ENCODE assay signal across 8 cellular contexts in genomic region chr14:95518045-95518751, GRCh38. TPM values are rescaled to one million over a fixed set of nuclear protein-coding genes. Genes with fewer than 3 reads are reported as not detected.
DNase-seq lines count a peak whose midpoint lies in the region; ATAC-seq and TF ChIP-seq lines count a peak whose summit lies in the region.

No MANE protein-coding gene starts in this region.

- H3K79me2 ChIP-seq in OCI-LY1 (ENCODE audit: insufficient read depth, low read length): no peaks in the 10 kb centered on the region

- TF ChIP-seq CTCF in OCI-LY1 (IDR thresholded peaks at IDR 0.05; ENCODE audit: low read length) (no peak), fibroblast of pulmonary artery (IDR thresholded peaks at IDR 0.05; ENCODE audit: low read length, missing control alignments) (no peak), upper lobe of right lung (IDR thresholded peaks at IDR 0.05) (no peak), foreskin fibroblast (IDR thresholded peaks at IDR 0.05; ENCODE audit: low read depth, low read length) (no peak)

- H3K27me3 ChIP-seq in OCI-LY1 (ENCODE audit: insufficient read depth, low read length) (peaks cover 8% of the 10 kb centered on the region; the same call in 1 of the 2 replicates), upper lobe of right lung (no peaks in the 10 kb centered on the region)

- no peak for ATAC-seq in upper lobe of right lung

- H4K20me1 ChIP-seq in OCI-LY1 (ENCODE audit: insufficient read depth, low read length): no peaks in the 10 kb centered on the region

- no peak for DNase-seq in activated naive CD4-positive, alpha-beta T cell treated with anti-CD3 and anti-CD28 coated beads, Interleukin-2, amount 50 U/mL, for 16 hours
- DNase-seq in fibroblast of pulmonary artery (ENCODE audit: low read depth) (peak; percentile 81), upper lobe of right lung (no peak), NCI-H82 (lab: John Stamatoyannopoulos, UW) (no peak), foreskin fibroblast (no peak), NCI-H1092 treated with DMSO at 0.1 percent for 48 hours (lab: John Stamatoyannopoulos, UW) (no peak)

- no peaks in the 10 kb centered on the region for H3K27me3 Mint-ChIP-seq in activated naive CD4-positive, alpha-beta T cell treated with anti-CD3 and anti-CD28 coated beads, Interleukin-2, amount 50 U/mL, for 24 hours

- peaks cover 48% of the 10 kb centered on the region for H3K4me1 ChIP-seq in OCI-LY1 (ENCODE audit: insufficient read depth, low read length, severe bottlenecking)
- peaks cover 74% of the 10 kb centered on the region for H3K4me1 ChIP-seq in upper lobe of right lung

- H3K9me2 ChIP-seq in OCI-LY1 (ENCODE audit: low read depth, low read length): no peaks in the 10 kb centered on the region

- no peaks in the 10 kb centered on the region for H3K36me3 Mint-ChIP-seq in activated naive CD4-positive, alpha-beta T cell treated with anti-CD3 and anti-CD28 coated beads, Interleukin-2, amount 50 U/mL, for 24 hours

- no peak overlapping the region; the same call in 1 of the 2 replicates for H3K9ac ChIP-seq in OCI-LY1 (ENCODE audit: low read length)

- H3K4me3 ChIP-seq in OCI-LY1 (ENCODE audit: low read depth, low read length, poor library complexity, severe bottlenecking): no peak overlapping the region
- no peak overlapping the region for H3K4me3 ChIP-seq in fibroblast of pulmonary artery (replicated peaks; ENCODE audit: low read depth, low read length)
- no peak overlapping the region for H3K4me3 ChIP-seq in upper lobe of right lung
- H3K4me3 ChIP-seq in foreskin fibroblast (ENCODE audit: low read depth in 1 of 2, low read length in 2 of 2): no peak overlapping the region

- no peak overlapping the region for H2AFZ ChIP-seq in OCI-LY1 (ENCODE audit: low read length)

- intact Hi-C loops in upper lobe of right lung (cut with DNase I): no loop called here

- no peaks in the 10 kb centered on the region for H3F3A ChIP-seq in OCI-LY1 (ENCODE audit: insufficient read depth, low read length)

- peak overlapping the region; percentile 83 for H3K4me3 Mint-ChIP-seq in activated naive CD4-positive, alpha-beta T cell treated with anti-CD3 and anti-CD28 coated beads, Interleukin-2, amount 50 U/mL, for 24 hours

- no peaks in the 10 kb centered on the region for H3K9me3 Mint-ChIP-seq in activated naive CD4-positive, alpha-beta T cell treated with anti-CD3 and anti-CD28 coated beads, Interleukin-2, amount 50 U/mL, for 24 hours

- peak overlapping the region; percentile 4 for H3K27ac Mint-ChIP-seq in activated naive CD4-positive, alpha-beta T cell treated with anti-CD3 and anti-CD28 coated beads, Interleukin-2, amount 50 U/mL, for 24 hours

- H3K4me1 Mint-ChIP-seq in activated naive CD4-positive, alpha-beta T cell treated with anti-CD3 and anti-CD28 coated beads, Interleukin-2, amount 50 U/mL, for 24 hours: peaks cover 74% of the 10 kb centered on the region

- H3K9me3 ChIP-seq in OCI-LY1 (ENCODE audit: low read length): no peaks in the 10 kb centered on the region
- no peaks in the 10 kb centered on the region for H3K9me3 ChIP-seq in upper lobe of right lung

- no peaks in the 10 kb centered on the region for H3K36me3 ChIP-seq in OCI-LY1 (ENCODE audit: insufficient read depth, low read length)
- H3K36me3 ChIP-seq in upper lobe of right lung: no peaks in the 10 kb centered on the region

- no peak overlapping the region; the same call in 1 of the 2 replicates for H3K4me2 ChIP-seq in OCI-LY1 (ENCODE audit: low read length)

- H3K27ac ChIP-seq in OCI-LY1 (ENCODE audit: low read depth, low read length, poor library complexity, severe bottlenecking) (peak overlapping the region; percentile 16), upper lobe of right lung (peak overlapping the region; percentile 81)

RNA-seq across cellular contexts. Expression of gene SYNE3, which starts 1.7 kb away (rescaled TPM):
- 19.3 TPM for total RNA-seq in upper lobe of right lung

RNA-seq across cellular contexts. Expression of gene GLRX5, which starts 16.7 kb away (rescaled TPM):
- total RNA-seq in upper lobe of right lung: 27.2 TPM
